10 cellular contexts compared by ENCODE assay signal in the genomic region with DNA sequence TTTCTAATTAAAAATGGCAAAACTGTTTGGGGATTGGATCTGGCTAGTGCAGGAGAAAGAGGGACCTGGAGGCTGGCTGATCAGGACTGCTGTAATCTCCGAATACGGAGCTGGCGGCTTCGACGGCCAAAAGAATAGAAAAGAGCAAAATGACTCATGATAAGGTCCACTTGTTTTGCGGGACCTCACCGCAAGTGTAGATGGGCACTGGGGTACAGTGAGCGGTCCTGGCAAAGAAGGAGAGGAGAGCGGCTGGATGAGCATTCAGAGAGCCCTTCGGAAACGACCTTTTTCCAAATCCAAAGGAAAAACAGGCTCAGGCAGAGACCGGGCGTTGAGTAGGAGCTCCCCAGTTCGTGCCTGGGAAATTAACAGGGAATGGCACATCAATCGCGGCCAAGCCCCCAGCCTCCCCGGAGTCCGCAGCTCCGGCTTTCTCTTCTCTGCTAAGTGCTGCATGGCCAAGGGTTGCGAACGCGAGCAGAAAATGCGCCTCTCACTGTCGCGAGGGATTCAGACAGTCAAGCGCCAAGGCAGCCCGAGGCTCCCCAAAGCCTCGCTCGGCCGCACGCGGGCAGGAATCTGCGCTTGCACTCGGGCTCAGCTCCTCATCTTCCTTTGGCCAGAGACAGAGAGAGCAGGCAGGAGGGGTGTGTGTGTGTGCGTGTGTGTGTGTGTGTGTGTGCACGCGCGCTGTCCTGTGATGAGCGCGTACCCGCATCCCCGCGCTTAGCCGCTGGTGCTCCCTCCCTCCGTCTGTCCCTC. TPM values are rescaled to one million over a fixed set of nuclear protein-coding genes. Genes with fewer than 3 reads are reported as not detected.
DNase-seq lines count a peak whose midpoint lies in the region; ATAC-seq and TF ChIP-seq lines count a peak whose summit lies in the region.
"Had no signal": no experiment of that assay in that cellular context is flagged by ENCODE, and none has a peak within 500 bp of the region (broad histone marks: within the 10 kb centered on the region; RNA-seq: fewer than 3 reads in every experiment).

No MANE protein-coding gene starts in this region.

- TF ChIP-seq EP300 in SK-N-SH (IDR thresholded peaks at IDR 0.05; ENCODE audit: borderline replicate concordance in 1 of 2, low read depth in 1 of 2, low read length in 1 of 2), result no peak

- no peak for TF ChIP-seq POLR2A in prostate gland (IDR thresholded peaks at IDR 0.05)

- no peak overlapping the region for H3K9ac ChIP-seq in SK-N-SH

- H3K9me3 ChIP-seq in SK-N-SH, result no peaks in the 10 kb centered on the region
- H3K9me3 ChIP-seq in prostate gland, result no peaks in the 10 kb centered on the region
- H3K9me3 ChIP-seq: SJSA1 had no signal

- no peaks in the 10 kb centered on the region for H3K36me3 ChIP-seq in GM06990 (ENCODE audit: control insufficient read depth, insufficient read depth, low read length)
- no peaks in the 10 kb centered on the region for H3K36me3 ChIP-seq in SK-N-SH (replicated peaks in 1 of 2; ENCODE audit: control insufficient read depth in 1 of 2, insufficient read depth in 2 of 2, low read length in 1 of 2)
- H3K36me3 ChIP-seq in prostate gland, result no peaks in the 10 kb centered on the region
- H3K36me3 ChIP-seq: SJSA1 had no signal

- H3K4me2 ChIP-seq in SK-N-SH, result peak overlapping the region; percentile 76

- H3K27me3 Mint-ChIP-seq in progenitor cell of endocrine pancreas, result peaks cover 57% of the 10 kb centered on the region

- TF ChIP-seq CTCF in GM06990 (IDR thresholded peaks at IDR 0.05; ENCODE audit: insufficient read depth, low read length, poor library complexity, severe bottlenecking) (no peak), SK-N-SH (IDR thresholded peaks at IDR 0.05) (no peak), progenitor cell of endocrine pancreas (IDR thresholded peaks at IDR 0.05; ENCODE audit: unreplicated experiment) (no peak), prostate gland (IDR thresholded peaks at IDR 0.05) (no peak)

- peak; percentile 21 for DNase-seq in GM06990 (ENCODE audit: extremely low read depth, insufficient read length)
- DNase-seq in SK-N-SH, result peak; percentile 50
- DNase-seq in hippocampal formation (lab: John Stamatoyannopoulos, UW), result peak; percentile 41 to 58
- DNase-seq in progenitor cell of endocrine pancreas (ENCODE audit: low spot score, unreplicated experiment), result peak; percentile 14
- DNase-seq in HuH-7 (ENCODE audit: low spot score), result no peak
- DNase-seq in prostate gland (ENCODE audit: low spot score), result no peak
- DNase-seq: effector memory CD8-positive, alpha-beta T cell had no signal

- H3K27ac ChIP-seq in SK-N-SH (ENCODE audit: low read depth in 2 of 2, low read length in 1 of 2) (no peak overlapping the region), prostate gland (no peak overlapping the region)
- H3K27ac ChIP-seq: SJSA1 had no signal

- H3K4me1 ChIP-seq in SK-N-SH (ENCODE audit: control insufficient read depth in 1 of 2, insufficient read depth in 2 of 2, low read depth in 1 of 2, low read length in 1 of 2) (peaks cover 0 to 20% of the 10 kb centered on the region in 2 experiments; a peak in 2 of 4 replicates), prostate gland (replicated peaks) (no peaks in the 10 kb centered on the region)
- H3K4me1 ChIP-seq: SJSA1 had no signal

- no peaks in the 10 kb centered on the region for H3K36me3 Mint-ChIP-seq in progenitor cell of endocrine pancreas (ENCODE audit: insufficient read depth)

- POLR2A ChIA-PET in SK-N-SH (lab: Yijun Ruan, JAX), result interaction anchor here (0.8 kb wide), 1 partner anchor 326 kb away, joined by 3 read pairs; no protein-coding TSS in a partner anchor

- ATAC-seq in GM18873 (IDR thresholded peaks at IDR 0.05; ENCODE audit: low FRiP score, unreplicated experiment) (no peak), GM18498 (IDR thresholded peaks at IDR 0.05; ENCODE audit: unreplicated experiment) (no peak)
- ATAC-seq: effector memory CD8-positive, alpha-beta T cell had no signal

- intact Hi-C loops in prostate gland (cut with DNase I), result no loop called here

- no peaks in the 10 kb centered on the region for H3K9me2 ChIP-seq in SK-N-SH

- H3F3A ChIP-seq in SK-N-SH (replicated peaks; ENCODE audit: insufficient read depth), result peaks cover 7% of the 10 kb centered on the region

- no peak for TF ChIP-seq RAD21 in SK-N-SH (IDR thresholded peaks at IDR 0.05; ENCODE audit: low read length)

- no peak overlapping the region for H3K27ac Mint-ChIP-seq in progenitor cell of endocrine pancreas
- H3K27ac Mint-ChIP-seq: effector memory CD8-positive, alpha-beta T cell had no signal

- peaks cover 29% of the 10 kb centered on the region for H3K4me1 Mint-ChIP-seq in progenitor cell of endocrine pancreas (ENCODE audit: low read depth)

- no peak overlapping the region for H2AFZ ChIP-seq in SK-N-SH (ENCODE audit: low read depth)

- 5% methylated on average over 30 of the region's 45 CpGs for WGBS in SK-N-SH (ENCODE audit: low lambda C conversion rate)
- 1% methylated on average over 39 of the region's 45 CpGs for whole genome bisulfite sequencing in prostate gland

- no peak overlapping the region for H3K4me3 Mint-ChIP-seq in progenitor cell of endocrine pancreas (ENCODE audit: low read depth)
- H3K4me3 Mint-ChIP-seq: effector memory CD8-positive, alpha-beta T cell had no signal

- H3K27me3 ChIP-seq in GM06990 (replicated peaks; ENCODE audit: control insufficient read depth, insufficient read depth, low read length), result no peaks in the 10 kb centered on the region
- peaks cover 19% of the 10 kb centered on the region; the same call in 1 of the 2 replicates for H3K27me3 ChIP-seq in SK-N-SH (ENCODE audit: insufficient read depth)
- peaks cover 11% of the 10 kb centered on the region for H3K27me3 ChIP-seq in prostate gland (replicated peaks; ENCODE audit: insufficient read depth)
- H3K27me3 ChIP-seq: SJSA1 had no signal

- no peaks in the 10 kb centered on the region for H3K9me3 Mint-ChIP-seq in progenitor cell of endocrine pancreas (ENCODE audit: low read depth)

- no peaks in the 10 kb centered on the region for H4K20me1 ChIP-seq in SK-N-SH (ENCODE audit: insufficient read depth)

- H3K79me2 ChIP-seq in SK-N-SH (ENCODE audit: insufficient read depth), result no peaks in the 10 kb centered on the region

- CTCF ChIA-PET in SK-N-SH (lab: Yijun Ruan, JAX), result interaction anchor here (0.7 to 2.2 kb wide), 18 partner anchors 9 to 1778 kb away, joined by 3 to 17 read pairs (median 4); no protein-coding TSS in a partner anchor

- H3K4me3 ChIP-seq in GM06990 (replicated peaks; ENCODE audit: low read depth, low read length), result no peak overlapping the region
- peak overlapping the region; percentile 15 to 64 for H3K4me3 ChIP-seq in SK-N-SH (ENCODE audit: low read depth in 2 of 2, low read length in 1 of 2)
- no peak overlapping the region for H3K4me3 ChIP-seq in prostate gland
- H3K4me3 ChIP-seq: SJSA1 had no signal

TF ChIP-seq in SK-N-SH, 30 proteins besides CTCF, POLR2A, EP300 and RAD21:
- no peak for TF ChIP-seq FOSL2 (IDR thresholded peaks at IDR 0.05; ENCODE audit: borderline replicate concordance, low read depth)

RNA-seq across cellular contexts. Expression of a gene that starts 1.8 kb away (rescaled TPM):
- polyA plus RNA-seq in SK-N-SH (2012; rRNA removed), result 0.20 and 0.34 TPM in 2 replicates
- polyA plus RNA-seq in SK-N-SH (2012; cell fraction: cytosol; rRNA removed), result 0.14 and 0.24 TPM in 2 replicates
- polyA plus RNA-seq in SK-N-SH (2012; cell fraction: nucleus; rRNA removed), result 0.07 and 0.08 TPM in 2 replicates
- 8.4 and 10.1 TPM in 2 replicates for total RNA-seq in progenitor cell of endocrine pancreas
- total RNA-seq in prostate gland, result 1 to 10 TPM in 1 of 2 donors, under 1 TPM in 1; 0.55 to 3.7 TPM
- total RNA-seq: SJSA1 had no signal

Comparison
In these comparisons a context has a peak if more than half of its experiments do, and no peak if none do; other contexts are left out.
1. DNase-seq: peak in GM06990 (single experiment), SK-N-SH (single experiment), hippocampal formation (2 of 2) and progenitor cell of endocrine pancreas (single experiment); none in HuH-7 (single experiment) and prostate gland (single experiment).
2. H3K4me3 ChIP-seq: peak in SK-N-SH (2 of 2); none in GM06990 (single experiment) and prostate gland (0 of 2).